In the genomic region with DNA sequence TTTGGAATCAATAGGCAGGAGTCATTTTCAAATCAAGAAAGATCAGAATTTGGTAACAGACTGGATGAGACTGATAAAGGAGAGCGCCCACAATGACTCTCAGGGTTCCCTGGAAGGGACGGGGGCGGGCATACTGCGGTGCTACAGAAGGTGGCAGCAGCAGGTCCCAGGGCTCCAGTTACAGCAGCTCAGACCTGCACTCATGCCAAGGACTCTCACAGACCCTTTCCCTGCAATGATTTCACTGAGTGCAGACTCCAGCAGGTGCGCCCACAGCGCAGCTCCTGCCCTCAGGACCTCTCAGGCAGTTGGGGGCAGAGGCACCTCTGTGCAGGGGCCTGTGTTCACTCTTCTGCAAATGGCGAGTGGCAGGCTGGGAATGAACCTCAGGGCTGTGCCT, we compare ENCODE assay signal across 1 cellular context.
TF ChIP-seq lines count a peak whose summit lies in the region.

No MANE protein-coding gene starts in this region.

TF ChIP-seq in H1, 55 proteins besides CTCF, POLR2A, EP300 and RAD21 (continued from another document):
- no peak for TF ChIP-seq POU5F1 (IDR thresholded peaks at IDR 0.05; ENCODE audit: low read depth, low read length)
- TF ChIP-seq, protein P1, sequence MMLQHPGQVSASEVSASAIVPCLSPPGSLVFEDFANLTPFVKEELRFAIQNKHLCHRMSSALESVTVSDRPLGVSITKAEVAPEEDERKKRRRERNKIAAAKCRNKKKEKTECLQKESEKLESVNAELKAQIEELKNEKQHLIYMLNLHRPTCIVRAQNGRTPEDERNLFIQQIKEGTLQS (IDR thresholded peaks at IDR 0.05; ENCODE audit: insufficient read depth, low read depth, low read length), result no peak
- TF ChIP-seq JUN (IDR thresholded peaks at IDR 0.05; ENCODE audit: low read depth, low read length), result no peak
